In genomic region chr15:56869573-56869972, GRCh38 we compare ENCODE assay signal across 8 cellular contexts. TPM values are rescaled to one million over a fixed set of nuclear protein-coding genes. Genes with fewer than 3 reads are reported as not detected.
DNase-seq lines count a peak whose midpoint lies in the region; ATAC-seq and TF ChIP-seq lines count a peak whose summit lies in the region.

No MANE protein-coding gene starts in this region.

- H3K4me3 ChIP-seq in CD8-positive, alpha-beta T cell (ENCODE audit: low read depth, low read length), result no peak overlapping the region

- peak in 1 of 7 experiments; percentile 10 for DNase-seq in CD8-positive, alpha-beta T cell
- DNase-seq in HFFc6, result no peak
- peak; percentile 46 for DNase-seq in activated CD4-positive, alpha-beta memory T cell treated with anti-CD3 and anti-CD28 coated beads, Interleukin-2, amount 10 ng/mL, durations not matched to agents 7 days and 5 days
- peak; percentile 57 for DNase-seq in left cardiac atrium
- DNase-seq in stimulated activated CD4-positive, alpha-beta T cell treated with anti-CD3 and anti-CD28 coated beads, Interleukin-2, amount 100 ng/mL, for 48 hours, result peak; percentile 43 to 50
- DNase-seq in GM19238 (ENCODE audit: insufficient read length, low spot score), result no peak

- H3K27ac ChIP-seq in CD8-positive, alpha-beta T cell (ENCODE audit: low read depth, low read length), result no peak overlapping the region

- no peak overlapping the region for H3K27ac Mint-ChIP-seq in CD8-positive, alpha-beta T cell
- H3K27ac Mint-ChIP-seq in HFFc6, result no peak overlapping the region
- no peak overlapping the region for H3K27ac Mint-ChIP-seq in activated CD4-positive, alpha-beta memory T cell treated with anti-CD3 and anti-CD28 coated beads, Interleukin-2, amount 10 ng/mL, durations not matched to agents 7 days and 5 days

- no peaks in the 10 kb centered on the region for H3K9me3 ChIP-seq in CD8-positive, alpha-beta T cell (ENCODE audit: low read length)

- H3K27me3 Mint-ChIP-seq in CD8-positive, alpha-beta T cell (ENCODE audit: low read depth), result no peaks in the 10 kb centered on the region
- no peaks in the 10 kb centered on the region for H3K27me3 Mint-ChIP-seq in HFFc6 (ENCODE audit: insufficient read depth)
- no peaks in the 10 kb centered on the region for H3K27me3 Mint-ChIP-seq in activated CD4-positive, alpha-beta memory T cell treated with anti-CD3 and anti-CD28 coated beads, Interleukin-2, amount 10 ng/mL, durations not matched to agents 7 days and 5 days

- no peaks in the 10 kb centered on the region for H3K4me1 ChIP-seq in CD8-positive, alpha-beta T cell (ENCODE audit: insufficient read depth, low read length)

- no peaks in the 10 kb centered on the region for H3K9me3 Mint-ChIP-seq in CD8-positive, alpha-beta T cell
- H3K9me3 Mint-ChIP-seq in HFFc6, result no peaks in the 10 kb centered on the region
- no peaks in the 10 kb centered on the region for H3K9me3 Mint-ChIP-seq in activated CD4-positive, alpha-beta memory T cell treated with anti-CD3 and anti-CD28 coated beads, Interleukin-2, amount 10 ng/mL, durations not matched to agents 7 days and 5 days

- H3K4me3 Mint-ChIP-seq in CD8-positive, alpha-beta T cell, result no peak overlapping the region
- no peak overlapping the region for H3K4me3 Mint-ChIP-seq in HFFc6
- no peak overlapping the region for H3K4me3 Mint-ChIP-seq in activated CD4-positive, alpha-beta memory T cell treated with anti-CD3 and anti-CD28 coated beads, Interleukin-2, amount 10 ng/mL, durations not matched to agents 7 days and 5 days

- POLR2A ChIA-PET in CD8-positive, alpha-beta T cell (lab: Charles Lee), result no interaction called here
- POLR2A ChIA-PET in activated CD4-positive, alpha-beta memory T cell treated with anti-CD3 and anti-CD28 coated beads, Interleukin-2, amount 10 ng/mL, durations not matched to agents 7 days and 5 days (lab: Charles Lee), result interaction anchor here (1.2 kb wide), 1 partner anchor 136 kb away, joined by 3 read pairs; the partner anchor contains the start of gene ZNF280D

- intact Hi-C loops in CD8-positive, alpha-beta T cell (cut with DNase I, micrococcal nuclease), result loop anchor here in 1 of 2 experiments (5.0 kb wide), 1 partner anchor 372 kb away; no protein-coding TSS in a partner anchor
- intact Hi-C loops in left cardiac atrium (cut with DNase I), result loop anchor here (5.0 to 10.0 kb wide), 2 partner anchors 47 to 375 kb away; no protein-coding TSS in a partner anchor

- H3K36me3 ChIP-seq in CD8-positive, alpha-beta T cell (ENCODE audit: insufficient read depth, low read length), result no peaks in the 10 kb centered on the region

- H3K27me3 ChIP-seq in CD8-positive, alpha-beta T cell (ENCODE audit: insufficient read depth, low read length), result no peaks in the 10 kb centered on the region

- H3K36me3 Mint-ChIP-seq in CD8-positive, alpha-beta T cell, result no peaks in the 10 kb centered on the region
- H3K36me3 Mint-ChIP-seq in HFFc6 (ENCODE audit: low read depth), result no peaks in the 10 kb centered on the region
- no peaks in the 10 kb centered on the region for H3K36me3 Mint-ChIP-seq in activated CD4-positive, alpha-beta memory T cell treated with anti-CD3 and anti-CD28 coated beads, Interleukin-2, amount 10 ng/mL, durations not matched to agents 7 days and 5 days (ENCODE audit: low read depth)

- no peak for ATAC-seq in CD8-positive, alpha-beta T cell
- ATAC-seq in left cardiac atrium (no peak), esophagus mucosa (no peak), GM21786 (IDR thresholded peaks at IDR 0.05; ENCODE audit: unreplicated experiment) (no peak)

- peak; percentile 20 for TF ChIP-seq CTCF in CD8-positive, alpha-beta T cell (IDR thresholded peaks at IDR 0.05)
- peak; percentile 86 for TF ChIP-seq CTCF in HFFc6 (IDR thresholded peaks at IDR 0.05)

- CTCF ChIA-PET in CD8-positive, alpha-beta T cell (lab: Charles Lee), result interaction anchor here (1.0 to 1.5 kb wide), 3 partner anchors 23 to 381 kb away, joined by 3 to 4 read pairs (median 4); no protein-coding TSS in a partner anchor
- CTCF ChIA-PET in activated CD4-positive, alpha-beta memory T cell treated with anti-CD3 and anti-CD28 coated beads, Interleukin-2, amount 10 ng/mL, durations not matched to agents 7 days and 5 days (lab: Charles Lee), result interaction anchor here (1.5 to 5.2 kb wide), 3 partner anchors 49 to 376 kb away, joined by 3 to 74 read pairs (median 5); partner anchors contain the start of gene TCF12

- H3K4me1 Mint-ChIP-seq in CD8-positive, alpha-beta T cell (ENCODE audit: low read depth), result no peaks in the 10 kb centered on the region
- H3K4me1 Mint-ChIP-seq in HFFc6 (ENCODE audit: low read depth), result peaks cover 24% of the 10 kb centered on the region
- H3K4me1 Mint-ChIP-seq in activated CD4-positive, alpha-beta memory T cell treated with anti-CD3 and anti-CD28 coated beads, Interleukin-2, amount 10 ng/mL, durations not matched to agents 7 days and 5 days, result no peaks in the 10 kb centered on the region

RNA-seq across cellular contexts. Expression of gene TCF12, which starts 48.9 kb away (rescaled TPM):
- total RNA-seq in CD8-positive, alpha-beta T cell, result 10 to 100 TPM; 45.0 to 47.2 TPM
- 100 to 1,000 TPM; 106 to 200 (median 149) TPM for total RNA-seq in HFFc6 (2021; fragmentation: NEBNext Ultra II Directional; extraction: Animal tissue kit (Norgen Biotek cat#: 25700))
- 10 to 100 TPM; 62.4 to 62.8 TPM for total RNA-seq in activated CD4-positive, alpha-beta memory T cell treated with anti-CD3 and anti-CD28 coated beads, Interleukin-2, amount 10 ng/mL, durations not matched to agents 7 days and 5 days
- total RNA-seq in left cardiac atrium, result 10 to 100 TPM; 44.0 to 53.9 TPM
- 47.9 TPM for total RNA-seq in esophagus mucosa

Comparison
In these comparisons a context has a peak if more than half of its experiments do, and no peak if none do; other contexts are left out.
1. DNase-seq: peak in activated CD4-positive, alpha-beta memory T cell treated with anti-CD3 and anti-CD28 coated beads, Interleukin-2, amount 10 ng/mL, durations not matched to agents 7 days and 5 days (single experiment), left cardiac atrium (single experiment) and stimulated activated CD4-positive, alpha-beta T cell treated with anti-CD3 and anti-CD28 coated beads, Interleukin-2, amount 100 ng/mL, for 48 hours (2 of 2); none in HFFc6 (single experiment) and GM19238 (single experiment).